ENCODE assay signal across 1 cellular context in the genomic region with DNA sequence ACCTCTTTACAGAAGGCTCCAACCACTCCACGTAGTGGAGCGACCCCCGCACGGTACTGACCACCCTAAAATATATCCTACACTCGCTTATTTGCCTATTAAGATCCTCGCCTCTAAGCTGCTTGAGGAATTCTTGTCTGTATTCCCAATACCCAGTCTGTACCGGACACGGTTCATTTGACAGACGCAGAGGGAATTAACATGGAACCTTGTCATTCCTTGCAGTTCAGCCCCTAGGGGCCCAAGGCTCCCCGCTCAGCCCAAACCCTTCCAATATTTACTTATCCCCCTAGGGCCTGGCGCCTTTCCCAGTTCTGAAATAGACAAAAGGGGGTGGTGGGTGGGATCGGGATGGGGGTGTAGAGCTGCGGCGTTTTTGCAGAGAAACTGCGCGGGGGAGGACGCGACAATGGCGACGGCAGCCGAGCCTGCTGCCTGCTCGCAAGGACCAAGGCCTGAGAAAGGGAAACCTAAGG.
TF ChIP-seq lines count a peak whose summit lies in the region.

No MANE protein-coding gene starts in this region.

TF ChIP-seq in endothelial cell of umbilical vein, 7 proteins besides CTCF, POLR2A, EP300 and RAD21:
- TF ChIP-seq, protein P1, sequence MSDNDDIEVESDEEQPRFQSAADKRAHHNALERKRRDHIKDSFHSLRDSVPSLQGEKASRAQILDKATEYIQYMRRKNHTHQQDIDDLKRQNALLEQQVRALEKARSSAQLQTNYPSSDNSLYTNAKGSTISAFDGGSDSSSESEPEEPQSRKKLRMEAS (IDR thresholded peaks at IDR 0.05; ENCODE audit: insufficient read depth, insufficient read length): no peak
- TF ChIP-seq POLR2AphosphoS5 (IDR thresholded peaks at IDR 0.05; ENCODE audit: insufficient read depth, low read depth, low read length): no peak
- no peak for TF ChIP-seq GATA2 (IDR thresholded peaks at IDR 0.05; ENCODE audit: insufficient read depth, insufficient read length, low read depth, low read length)
- no peak for TF ChIP-seq EZH2 (IDR thresholded peaks at IDR 0.05; ENCODE audit: borderline replicate concordance, low read depth, low read length, severe bottlenecking)
- TF ChIP-seq JUN (IDR thresholded peaks at IDR 0.05; ENCODE audit: borderline replicate concordance, insufficient read depth, insufficient read length, low read depth): no peak
- no peak for TF ChIP-seq MYC (IDR thresholded peaks at IDR 0.05; ENCODE audit: low read depth, low read length)
- TF ChIP-seq FOS (IDR thresholded peaks at IDR 0.05; ENCODE audit: borderline replicate concordance, insufficient read depth, low read length): no peak
TF ChIP-seq in endothelial cell of umbilical vein: peak in this region for 0.
